In genomic region chr16:29925805-29926674, GRCh38 we compare ENCODE assay signal across 8 cellular contexts. TPM values are rescaled to one million over a fixed set of nuclear protein-coding genes. Genes with fewer than 3 reads are reported as not detected.
DNase-seq lines count a peak whose midpoint lies in the region; ATAC-seq and TF ChIP-seq lines count a peak whose summit lies in the region.

TSS of gene KCTD13 (minus strand) at chr16:29926226. CDS start at chr16:29926033, 193 bp downstream.

- peak within 1 kb of the TSS; percentile 70 for H3K4me2 ChIP-seq in KMS-11

- TF ChIP-seq CTCF in KMS-11 (conservative IDR thresholded peaks at IDR 0.05; ENCODE audit: low read depth, low read length) (no peak), fibroblast of mammary gland (conservative IDR thresholded peaks at IDR 0.05; ENCODE audit: control insufficient read depth, insufficient read depth, low read depth, low read length) (no peak)

- H3K4me3 Mint-ChIP-seq in naive thymus-derived CD8-positive, alpha-beta T cell: peak within 1 kb of the TSS; percentile 90 to 97 (median 94)

- peak within 1 kb of the TSS; percentile 90 to 98 (median 97) for H3K27ac Mint-ChIP-seq in naive thymus-derived CD8-positive, alpha-beta T cell

- no peaks in the 10 kb centered on the region for H3K36me3 ChIP-seq in KMS-11 (ENCODE audit: insufficient read depth)

- H3K4me3 ChIP-seq in KMS-11 (IDR thresholded peaks at IDR 0.05; ENCODE audit: insufficient read depth, low read depth, low read length): no peak within 1 kb of the TSS
- H3K4me3 ChIP-seq in fibroblast of mammary gland (ENCODE audit: control insufficient read depth, low read depth, low read length): peak within 1 kb of the TSS; percentile 83

- H3K36me3 Mint-ChIP-seq in naive thymus-derived CD8-positive, alpha-beta T cell: peaks cover 0 to 20% (median under 1%) of the 10 kb centered on the region in 3 donors

- no peaks in the 10 kb centered on the region for H3K9me3 Mint-ChIP-seq in naive thymus-derived CD8-positive, alpha-beta T cell

- H3K9ac ChIP-seq in KMS-11: peak within 1 kb of the TSS; percentile 68; the same call in 1 of the 2 replicates

- H2AFZ ChIP-seq in KMS-11 (ENCODE audit: low read depth): peak within 1 kb of the TSS; percentile 93

- H3K4me1 Mint-ChIP-seq in naive thymus-derived CD8-positive, alpha-beta T cell: peaks cover 14 to 45% (median 39%) of the 10 kb centered on the region in 4 donors

- H3K4me1 ChIP-seq in KMS-11 (ENCODE audit: low read depth, poor library complexity, severe bottlenecking): peaks cover 28% of the 10 kb centered on the region

- DNase-seq in DMS79 (lab: John Stamatoyannopoulos, UW) (peak; percentile 67), RPMI8226 (peak; percentile 91), fibroblast of mammary gland (ENCODE audit: low read depth) (peak; percentile 76)
- peak; percentile 75 to 90 for DNase-seq in activated T-helper 1 cell treated with anti-CD3 and anti-CD28 coated beads, Interleukin-2, amount 50 U/mL, for 16 hours (ENCODE audit: low read depth in 1 of 2, low spot score in 1 of 2)
- peak; percentile 79 to 97 (median 91) for DNase-seq in naive thymus-derived CD8-positive, alpha-beta T cell
- DNase-seq in stimulated activated naive CD4-positive, alpha-beta T cell treated with Interleukin-2 at 50 U/mL for 16 hours (lab: John Stamatoyannopoulos, UW): peak; percentile 75

- POLR2A ChIA-PET in naive thymus-derived CD8-positive, alpha-beta T cell (lab: Charles Lee): interaction anchor here (0.5 to 4.4 kb wide), 24 partner anchors 10 to 936 kb away, joined by 3 to 39 read pairs (median 4); partner anchors contain the start of genes ALDOA, ASPHD1, CDIPT and HIRIP3

- H3K27ac ChIP-seq in KMS-11: peak within 1 kb of the TSS; percentile 43

- no peaks in the 10 kb centered on the region for H4K20me1 ChIP-seq in KMS-11 (ENCODE audit: insufficient read depth)

- ATAC-seq in GM21737 (IDR thresholded peaks at IDR 0.05; ENCODE audit: unreplicated experiment): peak; percentile 86
- ATAC-seq in naive thymus-derived CD8-positive, alpha-beta T cell: peak; percentile 88 to 93

- H3K27me3 Mint-ChIP-seq in naive thymus-derived CD8-positive, alpha-beta T cell: no peaks in the 10 kb centered on the region

- peaks cover 11% of the 10 kb centered on the region; the same call in 1 of the 2 replicates for H3K79me2 ChIP-seq in KMS-11 (ENCODE audit: insufficient read depth, low read depth)

- H3K27me3 ChIP-seq in KMS-11 (ENCODE audit: insufficient read depth, low read depth): no peaks in the 10 kb centered on the region

RNA-seq across cellular contexts. Expression of gene KCTD13, which starts in this region (rescaled TPM):
- 10 to 100 TPM; 65.4 to 75.9 TPM for total RNA-seq in naive thymus-derived CD8-positive, alpha-beta T cell
- 1 to 10 TPM; 5.4 to 10.0 (median 8.4) TPM for polyA plus RNA-seq in naive thymus-derived CD8-positive, alpha-beta T cell
